8 cellular contexts compared by ENCODE assay signal in the genomic region with DNA sequence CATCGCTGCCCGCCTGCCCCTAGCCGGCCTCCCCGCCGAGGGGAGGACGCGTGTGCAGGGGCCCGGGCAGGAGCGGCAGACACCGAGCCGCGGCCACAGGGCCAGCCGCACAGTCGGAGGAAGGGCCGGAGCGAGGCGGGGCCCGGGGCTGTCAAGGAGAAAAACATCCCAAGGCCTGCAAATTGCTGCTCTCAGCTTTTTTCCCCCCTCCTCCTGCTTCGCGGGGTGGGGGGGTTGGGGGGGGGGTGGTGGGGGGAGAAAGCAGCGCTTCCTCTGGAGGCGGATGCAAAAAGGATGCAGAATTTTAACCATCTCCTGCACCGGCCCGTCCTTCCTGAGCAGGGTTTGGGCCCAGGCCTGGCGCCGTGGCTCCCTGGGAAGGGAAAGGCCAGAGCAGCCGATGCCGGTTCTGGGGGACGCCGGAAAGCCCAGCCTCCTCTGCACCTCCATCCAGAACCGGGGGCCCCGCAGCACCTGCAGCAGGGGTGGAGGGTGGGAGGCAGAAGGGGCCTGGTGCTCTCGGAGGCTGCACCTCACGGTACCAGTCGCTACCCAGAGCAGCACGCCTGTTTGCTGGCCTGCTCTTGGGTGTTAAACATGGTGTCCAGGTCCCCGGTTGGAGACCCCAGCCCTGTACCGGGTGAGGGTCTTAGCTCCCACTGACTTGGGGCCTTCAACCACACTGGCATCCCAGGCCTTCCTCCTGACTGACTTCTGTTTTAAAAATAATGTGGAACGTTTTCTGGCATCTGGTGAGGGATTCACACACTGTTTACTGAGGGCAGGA.
DNase-seq lines count a peak whose midpoint lies in the region; TF ChIP-seq lines count a peak whose summit lies in the region.

No MANE protein-coding gene starts in this region.

- H3K36me3 ChIP-seq in parathyroid adenoma (ENCODE audit: control insufficient read depth, insufficient read depth, low read length): no peaks in the 10 kb centered on the region

- H3K27ac Mint-ChIP-seq in activated naive CD8-positive, alpha-beta T cell treated with anti-CD3 and anti-CD28 coated beads for 36 hours: peak overlapping the region; percentile 89

- DNase-seq in NCI-H1694 treated with DMSO at 0.1 percent for 48 hours (lab: John Stamatoyannopoulos, UW) (peak; percentile 75), NCI-H1694 (lab: John Stamatoyannopoulos, UW) (no peak), NCI-H1105 (lab: John Stamatoyannopoulos, UW) (peak; percentile 34), head of caudate nucleus (peak in 37 of 42 donors; percentile 1 to 90 (median 79)), NCI-H1092 (lab: John Stamatoyannopoulos, UW) (no peak), cortex of kidney (lab: John Stamatoyannopoulos, UW) (no peak)
- DNase-seq in activated naive CD8-positive, alpha-beta T cell treated with anti-CD3 and anti-CD28 coated beads for 36 hours: peak; percentile 47

- no peaks in the 10 kb centered on the region for H3K36me3 Mint-ChIP-seq in activated naive CD8-positive, alpha-beta T cell treated with anti-CD3 and anti-CD28 coated beads for 36 hours

- H3K9ac ChIP-seq in parathyroid adenoma: peak overlapping the region; percentile 61

- intact Hi-C loops in head of caudate nucleus (cut with DNase I): no loop called here

- peak overlapping the region; percentile 75 for H2AFZ ChIP-seq in parathyroid adenoma

- H3K9me3 Mint-ChIP-seq in activated naive CD8-positive, alpha-beta T cell treated with anti-CD3 and anti-CD28 coated beads for 36 hours: no peaks in the 10 kb centered on the region

- peak overlapping the region; percentile 97 for H3K27ac ChIP-seq in parathyroid adenoma

- no peaks in the 10 kb centered on the region for H3K27me3 ChIP-seq in parathyroid adenoma (ENCODE audit: control insufficient read depth, insufficient read depth, low read length)

- peak overlapping the region; percentile 83 for H3K4me2 ChIP-seq in parathyroid adenoma (ENCODE audit: low read length)

- H3K4me1 ChIP-seq in parathyroid adenoma: peaks cover 9% of the 10 kb centered on the region

- H3K4me3 ChIP-seq in parathyroid adenoma (ENCODE audit: low read depth, low read length): peak overlapping the region; percentile 70

- peak overlapping the region; percentile 90 for H3K4me3 Mint-ChIP-seq in activated naive CD8-positive, alpha-beta T cell treated with anti-CD3 and anti-CD28 coated beads for 36 hours

- H3K79me2 ChIP-seq in parathyroid adenoma: peaks cover 20% of the 10 kb centered on the region

- H3K27me3 Mint-ChIP-seq in activated naive CD8-positive, alpha-beta T cell treated with anti-CD3 and anti-CD28 coated beads for 36 hours: no peaks in the 10 kb centered on the region

- TF ChIP-seq CTCF in parathyroid adenoma (IDR thresholded peaks at IDR 0.05): no peak

- peaks cover 47% of the 10 kb centered on the region for H3K4me1 Mint-ChIP-seq in activated naive CD8-positive, alpha-beta T cell treated with anti-CD3 and anti-CD28 coated beads for 36 hours

- no peaks in the 10 kb centered on the region for H3K9me3 ChIP-seq in parathyroid adenoma (ENCODE audit: control insufficient read depth, low read length)

Comparison
In these comparisons a context has a peak if more than half of its experiments do, and no peak if none do; other contexts are left out.
1. DNase-seq: peak in NCI-H1694 treated with DMSO at 0.1 percent for 48 hours (single experiment), NCI-H1105 (single experiment), activated naive CD8-positive, alpha-beta T cell treated with anti-CD3 and anti-CD28 coated beads for 36 hours (single experiment) and head of caudate nucleus (37 of 42); none in NCI-H1694 (single experiment), NCI-H1092 (single experiment) and cortex of kidney (single experiment).